14 cellular contexts compared by ENCODE assay signal in the genomic region with DNA sequence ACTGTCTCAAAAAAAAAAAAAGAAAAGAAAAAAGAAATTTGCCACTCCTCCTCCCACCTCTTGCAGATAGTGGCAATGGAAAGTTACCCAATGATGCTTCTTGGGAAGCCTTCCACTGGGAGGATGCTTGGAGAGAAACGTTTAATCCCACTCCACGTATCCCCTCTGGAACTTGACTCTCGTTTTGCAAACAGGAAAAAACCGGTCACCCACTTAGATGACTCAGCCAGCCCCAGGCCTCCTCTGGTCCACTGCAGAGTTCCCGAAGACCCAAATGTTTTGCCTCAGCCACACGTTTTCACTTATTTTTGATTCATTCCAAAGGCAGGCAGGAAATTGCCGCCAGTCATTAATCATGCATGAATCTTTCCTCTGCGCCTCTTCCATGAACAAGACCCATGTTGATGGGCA. TPM values are rescaled to one million over a fixed set of nuclear protein-coding genes. Genes with fewer than 3 reads are reported as not detected.
A peak's percentile ranks its signal among the peaks of the same experiment; 100 is the strongest.
DNase-seq lines count a peak whose midpoint lies in the region; ATAC-seq, FAIRE-seq and TF ChIP-seq lines count a peak whose summit lies in the region.
"Had no signal": no experiment of that assay in that cellular context is flagged by ENCODE, and none has a peak within 500 bp of the region (broad histone marks: within the 10 kb centered on the region; RNA-seq: fewer than 3 reads in every experiment).

No MANE protein-coding gene starts in this region.

- H3K79me2 ChIP-seq in SK-N-SH (ENCODE audit: insufficient read depth), result no peaks in the 10 kb centered on the region
- H3K79me2 ChIP-seq in fibroblast of lung (ENCODE audit: control insufficient read depth, insufficient read depth, low read length), result no peaks in the 10 kb centered on the region

- no peak for TF ChIP-seq CTCF in SK-N-SH (IDR thresholded peaks at IDR 0.05)
- no peak for TF ChIP-seq CTCF in fibroblast of lung (conservative IDR thresholded peaks at IDR 0.05 in 1 of 2, IDR thresholded peaks at IDR 0.05 in 1 of 2; ENCODE audit: low read depth in 1 of 2, low read length in 2 of 2)
- TF ChIP-seq CTCF in kidney (IDR thresholded peaks at IDR 0.05; ENCODE audit: borderline replicate concordance, extremely low read depth, insufficient read depth), result no peak

- H3K36me3 Mint-ChIP-seq in activated CD4-positive, alpha-beta T cell treated with anti-CD3 and anti-CD28 coated beads for 36 hours (ENCODE audit: low read depth), result no peaks in the 10 kb centered on the region
- H3K36me3 Mint-ChIP-seq: mesothelial cell of epicardium had no signal

- H3F3A ChIP-seq in SK-N-SH (replicated peaks; ENCODE audit: insufficient read depth), result peaks cover 20% of the 10 kb centered on the region

- H3K4me1 ChIP-seq in SK-N-SH (ENCODE audit: control insufficient read depth in 1 of 2, insufficient read depth in 2 of 2, low read depth in 1 of 2, low read length in 1 of 2) (peaks cover 0 to 8% of the 10 kb centered on the region in 2 experiments; a peak in 2 of 4 replicates), fibroblast of lung (ENCODE audit: control insufficient read depth, extremely low read depth, insufficient read depth, low read length) (peaks cover 9% of the 10 kb centered on the region), kidney (ENCODE audit: control insufficient read depth in 1 of 2, insufficient read depth in 1 of 2, low read depth in 1 of 2, low read length in 2 of 2) (peaks cover 2 to 3% of the 10 kb centered on the region in 2 donors)

- H3K4me1 Mint-ChIP-seq in activated CD4-positive, alpha-beta T cell treated with anti-CD3 and anti-CD28 coated beads for 36 hours, result no peaks in the 10 kb centered on the region

- POLR2A ChIA-PET in SK-N-SH (lab: Yijun Ruan, JAX), result no interaction called here
- POLR2A ChIA-PET in activated CD4-positive, alpha-beta T cell treated with anti-CD3 and anti-CD28 coated beads for 36 hours (lab: Charles Lee), result no interaction called here

- 2% methylated on average over 8 of the region's 8 CpGs for WGBS in SK-N-SH (ENCODE audit: low lambda C conversion rate)

- CTCF ChIA-PET in SK-N-SH (lab: Yijun Ruan, JAX), result no interaction called here
- CTCF ChIA-PET in activated CD4-positive, alpha-beta T cell treated with anti-CD3 and anti-CD28 coated beads for 36 hours (lab: Charles Lee), result interaction anchor here (0.6 kb wide), 1 partner anchor 1100 kb away, joined by 3 read pairs; no protein-coding TSS in a partner anchor

- no peaks in the 10 kb centered on the region for H3K27me3 ChIP-seq in SK-N-SH (ENCODE audit: insufficient read depth)
- no peaks in the 10 kb centered on the region for H3K27me3 ChIP-seq in fibroblast of lung (ENCODE audit: control insufficient read depth, insufficient read depth, low read length)

- H3K9me3 Mint-ChIP-seq in activated CD4-positive, alpha-beta T cell treated with anti-CD3 and anti-CD28 coated beads for 36 hours (ENCODE audit: low read depth), result no peaks in the 10 kb centered on the region
- H3K9me3 Mint-ChIP-seq: mesothelial cell of epicardium; stimulated activated naive B cell treated with anti-CD40 and anti-IgM and Interleukin-4, amounts not matched to agents 10 μg/mL and 1 μg/mL and 100 μg/mL, for 72 hours had no signal

- H3K27me3 Mint-ChIP-seq in activated CD4-positive, alpha-beta T cell treated with anti-CD3 and anti-CD28 coated beads for 36 hours, result no peaks in the 10 kb centered on the region
- H3K27me3 Mint-ChIP-seq: activated naive CD8-positive, alpha-beta T cell; stimulated activated naive B cell treated with anti-CD40 and anti-IgM and Interleukin-4, amounts not matched to agents 10 μg/mL and 1 μg/mL and 100 μg/mL, for 72 hours had no signal

- H3K27ac ChIP-seq in SK-N-SH (ENCODE audit: low read depth in 2 of 2, low read length in 1 of 2), result peak overlapping the region; percentile 39 to 95; a peak in 3 of 4 replicates
- H3K27ac ChIP-seq in fibroblast of lung (ENCODE audit: insufficient read depth, low read length), result peak overlapping the region; percentile 40
- no peak overlapping the region for H3K27ac ChIP-seq in kidney (ENCODE audit: low read depth in 2 of 2, low read length in 2 of 2)

- H3K36me3 ChIP-seq in SK-N-SH (replicated peaks in 1 of 2; ENCODE audit: control insufficient read depth in 1 of 2, insufficient read depth in 2 of 2, low read length in 1 of 2), result no peaks in the 10 kb centered on the region
- H3K36me3 ChIP-seq in fibroblast of lung (ENCODE audit: control insufficient read depth, insufficient read depth, low read length), result no peaks in the 10 kb centered on the region
- no peaks in the 10 kb centered on the region for H3K36me3 ChIP-seq in kidney (ENCODE audit: control insufficient read depth in 1 of 2, insufficient read depth in 2 of 2, low read length in 2 of 2)

- H4K20me1 ChIP-seq in SK-N-SH (ENCODE audit: insufficient read depth), result no peaks in the 10 kb centered on the region
- H4K20me1 ChIP-seq in fibroblast of lung (ENCODE audit: control insufficient read depth, extremely low read depth, insufficient read depth, low read length), result no peaks in the 10 kb centered on the region

- FAIRE-seq in kidney (lab: Jason Lieb, UNC), result no peak

- no peak overlapping the region for H3K27ac Mint-ChIP-seq in activated CD4-positive, alpha-beta T cell treated with anti-CD3 and anti-CD28 coated beads for 36 hours
- H3K27ac Mint-ChIP-seq: activated naive CD8-positive, alpha-beta T cell; mesothelial cell of epicardium; stimulated activated naive B cell treated with anti-CD40 and anti-IgM and Interleukin-4, amounts not matched to agents 10 μg/mL and 1 μg/mL and 100 μg/mL, for 72 hours had no signal

- peak; percentile 33 to 89; a peak in 3 of 4 replicates for TF ChIP-seq EP300 in SK-N-SH (IDR thresholded peaks at IDR 0.05; ENCODE audit: borderline replicate concordance in 1 of 2, low read depth in 1 of 2, low read length in 1 of 2)

- H3K4me2 ChIP-seq in SK-N-SH (peak overlapping the region; percentile 48), fibroblast of lung (ENCODE audit: extremely low read depth, insufficient read depth, low read length) (peak overlapping the region; percentile 28)

- TF ChIP-seq RAD21 in SK-N-SH (IDR thresholded peaks at IDR 0.05; ENCODE audit: low read length), result no peak

- H3K9me3 ChIP-seq in SK-N-SH (no peaks in the 10 kb centered on the region), fibroblast of lung (ENCODE audit: control insufficient read depth, insufficient read depth, low read depth, low read length) (no peaks in the 10 kb centered on the region), kidney (ENCODE audit: control insufficient read depth in 1 of 2, low read length in 2 of 2) (no peaks in the 10 kb centered on the region)

- intact Hi-C loops in activated CD4-positive, alpha-beta T cell treated with anti-CD3 and anti-CD28 coated beads for 36 hours (cut with DNase I, micrococcal nuclease), result no loop called here
- intact Hi-C loops in kidney (cut with DNase I), result loop anchor here (10.0 kb wide), 1 partner anchor 109 kb away; no protein-coding TSS in a partner anchor

- no peaks in the 10 kb centered on the region for H3K9me2 ChIP-seq in SK-N-SH

- DNase-seq in GM04503 (ENCODE audit: low read depth) (peak; percentile 94), SK-N-SH (no peak), fibroblast of lung (ENCODE audit: low read depth in 2 of 2) (peak; percentile 76 to 95), renal cortical epithelial cell (ENCODE audit: low read depth) (peak; percentile 87), Ammon's horn (ENCODE audit: low spot score) (no peak), kidney (no peak)
- no peak for DNase-seq in activated CD4-positive, alpha-beta T cell treated with anti-CD3 and anti-CD28 coated beads for 36 hours
- DNase-seq: activated CD4-positive, alpha-beta T cell treated with anti-CD3 and anti-CD28 coated beads for 48 hours; erythroblast; SHP77 treated with DMSO at 0.1 percent for 48 hours; stimulated activated naive B cell treated with anti-CD40 and anti-IgM and Interleukin-4, amounts not matched to agents 10 μg/mL and 1 μg/mL and 100 μg/mL, for 72 hours had no signal

- no peak for ATAC-seq in activated CD4-positive, alpha-beta T cell treated with anti-CD3 and anti-CD28 coated beads for 36 hours
- ATAC-seq in GM18868 (IDR thresholded peaks at IDR 0.05; ENCODE audit: unreplicated experiment), result no peak
- ATAC-seq: stimulated activated naive B cell treated with anti-CD40 and anti-IgM and Interleukin-4, amounts not matched to agents 10 μg/mL and 1 μg/mL and 100 μg/mL, for 72 hours had no signal

- H3K9ac ChIP-seq in SK-N-SH (peak overlapping the region; percentile 67; the same call in 1 of the 2 replicates), fibroblast of lung (ENCODE audit: insufficient read depth, low read length) (no peak overlapping the region), kidney (ENCODE audit: low read length in 2 of 2) (no peak overlapping the region)

- H3K4me3 Mint-ChIP-seq in activated CD4-positive, alpha-beta T cell treated with anti-CD3 and anti-CD28 coated beads for 36 hours, result no peak overlapping the region
- H3K4me3 Mint-ChIP-seq: activated naive CD8-positive, alpha-beta T cell; mesothelial cell of epicardium; stimulated activated naive B cell treated with anti-CD40 and anti-IgM and Interleukin-4, amounts not matched to agents 10 μg/mL and 1 μg/mL and 100 μg/mL, for 72 hours had no signal

- H3K4me3 ChIP-seq in SK-N-SH (ENCODE audit: low read depth in 2 of 2, low read length in 1 of 2) (peak overlapping the region; percentile 2 to 23; a peak in 2 of 4 replicates), fibroblast of lung (replicated peaks in 1 of 4; ENCODE audit: control extremely low read depth in 1 of 4, insufficient read depth in 1 of 4, low read depth in 3 of 4, low read length in 4 of 4) (no peak overlapping the region), kidney (ENCODE audit: low read length in 2 of 2) (no peak overlapping the region)

- H2AFZ ChIP-seq in SK-N-SH (ENCODE audit: low read depth) (peak overlapping the region; percentile 87), fibroblast of lung (ENCODE audit: low read length) (peak overlapping the region; percentile 43)

RNA-seq across cellular contexts. Expression of gene TNFRSF17, which starts 9.3 kb away (rescaled TPM):
- polyA plus RNA-seq in SK-N-SH (2012; rRNA removed) (0.08 TPM in 1 of 2 replicates, not detected in the other), fibroblast of lung (not detected in 2 replicates), kidney (ENCODE audit: insufficient read depth, low read depth, low replicate concordance) (not detected)
- polyA plus RNA-seq in SK-N-SH (2012; cell fraction: cytosol; rRNA removed), result 0.08 TPM in 1 of 2 replicates, not detected in the other
- 0.13 and 0.23 TPM in 2 replicates for polyA plus RNA-seq in SK-N-SH (2012; cell fraction: nucleus; rRNA removed)
- total RNA-seq in fibroblast of lung (not detected in 2 replicates), renal cortical epithelial cell (not detected in 2 replicates), kidney (3.0 TPM)
- not detected in 2 replicates for polyA plus RNA-seq in fibroblast of lung (2012)
- not detected in 2 replicates for polyA minus RNA-seq in fibroblast of lung (ENCODE audit: low replicate concordance)
- not detected for total RNA-seq in activated CD4-positive, alpha-beta T cell treated with anti-CD3 and anti-CD28 coated beads for 36 hours
- total RNA-seq: mesothelial cell of epicardium had no signal

RNA-seq across cellular contexts. Expression of gene NPIPB2, which starts 13.9 kb away (rescaled TPM):
- polyA plus RNA-seq in SK-N-SH (2012; rRNA removed), result 4.7 and 9.3 TPM in 2 replicates
- 4.2 TPM in 2 replicates for polyA plus RNA-seq in SK-N-SH (2012; cell fraction: cytosol; rRNA removed)
- polyA plus RNA-seq in SK-N-SH (2012; cell fraction: nucleus; rRNA removed), result 42.2 and 85.3 TPM in 2 replicates
- total RNA-seq in fibroblast of lung, result 3.3 and 4.6 TPM in 2 replicates
- 1.2 and 4.2 TPM in 2 replicates for polyA plus RNA-seq in fibroblast of lung
- polyA plus RNA-seq in fibroblast of lung (2012), result 2.1 and 2.5 TPM in 2 replicates
- polyA minus RNA-seq in fibroblast of lung (ENCODE audit: low replicate concordance), result not detected in 2 replicates
- total RNA-seq in renal cortical epithelial cell, result 1.0 and 4.0 TPM in 2 replicates
- total RNA-seq in activated CD4-positive, alpha-beta T cell treated with anti-CD3 and anti-CD28 coated beads for 36 hours, result 10 to 100 TPM in 1 of 2 experiments, 1 to 10 TPM in 1; 7.2 to 12.5 TPM
- 12.4 TPM for total RNA-seq in kidney
- polyA plus RNA-seq in kidney (ENCODE audit: insufficient read depth, low read depth, low replicate concordance), result 4.9 TPM

RNA-seq across cellular contexts. Expression of gene SNX29, which starts 20.8 kb away (rescaled TPM):
- polyA plus RNA-seq in SK-N-SH (2012; rRNA removed) (5.3 and 5.9 TPM in 2 replicates), fibroblast of lung (11.6 and 11.7 TPM in 2 replicates), kidney (ENCODE audit: insufficient read depth, low read depth, low replicate concordance) (14.3 TPM)
- 3.6 and 4.3 TPM in 2 replicates for polyA plus RNA-seq in SK-N-SH (2012; cell fraction: cytosol; rRNA removed)
- 4.8 and 6.0 TPM in 2 replicates for polyA plus RNA-seq in SK-N-SH (2012; cell fraction: nucleus; rRNA removed)
- total RNA-seq in fibroblast of lung (10.0 and 18.2 TPM in 2 replicates), renal cortical epithelial cell (4.7 and 62.9 TPM in 2 replicates), kidney (107 TPM)
- 8.3 and 9.3 TPM in 2 replicates for polyA plus RNA-seq in fibroblast of lung (2012)
- 24.3 and 26.9 TPM in 2 replicates for polyA minus RNA-seq in fibroblast of lung (ENCODE audit: low replicate concordance)
- 1 to 10 TPM; 6.4 to 8.4 TPM for total RNA-seq in activated CD4-positive, alpha-beta T cell treated with anti-CD3 and anti-CD28 coated beads for 36 hours

RNA-seq across cellular contexts. Expression of gene GSPT1, which starts 40.0 kb away (rescaled TPM):
- polyA plus RNA-seq in SK-N-SH (2012; rRNA removed) (41.5 and 45.7 TPM in 2 replicates), fibroblast of lung (116 and 139 TPM in 2 replicates), kidney (ENCODE audit: insufficient read depth, low read depth, low replicate concordance) (48.3 TPM)
- polyA plus RNA-seq in SK-N-SH (2012; cell fraction: cytosol; rRNA removed), result 58.4 and 75.8 TPM in 2 replicates
- 24.2 and 54.7 TPM in 2 replicates for polyA plus RNA-seq in SK-N-SH (2012; cell fraction: nucleus; rRNA removed)
- total RNA-seq in fibroblast of lung (56.5 and 57.3 TPM in 2 replicates), renal cortical epithelial cell (82.5 and 217 TPM in 2 replicates), kidney (99.0 TPM)
- 86.1 and 117 TPM in 2 replicates for polyA plus RNA-seq in fibroblast of lung (2012)
- 17.9 and 22.0 TPM in 2 replicates for polyA minus RNA-seq in fibroblast of lung (ENCODE audit: low replicate concordance)
- total RNA-seq in activated CD4-positive, alpha-beta T cell treated with anti-CD3 and anti-CD28 coated beads for 36 hours, result 100 to 1,000 TPM; 234 to 260 TPM

Comparison
In these comparisons a context has a peak if more than half of its experiments do, and no peak if none do; other contexts are left out.
1. DNase-seq: peak in GM04503 (single experiment), fibroblast of lung (2 of 2) and renal cortical epithelial cell (single experiment); none in SK-N-SH (single experiment), activated CD4-positive, alpha-beta T cell treated with anti-CD3 and anti-CD28 coated beads for 36 hours (single experiment), Ammon's horn (single experiment) and kidney (single experiment).
2. H3K27ac ChIP-seq: peak in SK-N-SH (2 of 2) and fibroblast of lung (single experiment); none in kidney (0 of 2).
3. H3K4me3 ChIP-seq: peak in SK-N-SH (2 of 2); none in fibroblast of lung (0 of 4) and kidney (0 of 2).